ENCODE assay signal across 2 cellular contexts in genomic region chr19:45771331-45771933, GRCh38.
TF ChIP-seq lines count a peak whose summit lies in the region.

No MANE protein-coding gene starts in this region.

TF ChIP-seq in SK-N-SH, 30 proteins besides CTCF, POLR2A, EP300 and RAD21 (continued from another document):
- TF ChIP-seq ZBTB33 (IDR thresholded peaks at IDR 0.05; ENCODE audit: borderline replicate concordance, low read depth) (no peak), REST (IDR thresholded peaks at IDR 0.05; ENCODE audit: low read depth, low read length) (no peak), CHD2 (IDR thresholded peaks at IDR 0.05; ENCODE audit: low read length, partially characterized antibody) (no peak), IRF3 (IDR thresholded peaks at IDR 0.05; ENCODE audit: low read depth, low read length) (no peak), GABPA (IDR thresholded peaks at IDR 0.05; ENCODE audit: low read depth) (no peak)

TF ChIP-seq in SK-N-SH treated with all-trans-retinoic acid at 6 μM for 48 hours, 23 proteins besides CTCF, POLR2A, EP300 and RAD21 (continued from another document):
- no peak for TF ChIP-seq BACH2 (CRISPR knock-in tag; IDR thresholded peaks at IDR 0.05; ENCODE audit: borderline replicate concordance)
- TF ChIP-seq ZNF70 (CRISPR knock-in tag; IDR thresholded peaks at IDR 0.05), result no peak
- no peak for TF ChIP-seq CREB5 (CRISPR knock-in tag; IDR thresholded peaks at IDR 0.05; ENCODE audit: low read depth)
- no peak for TF ChIP-seq CSRNP3 (CRISPR knock-in tag; IDR thresholded peaks at IDR 0.05)
- no peak for TF ChIP-seq ZNF565 (CRISPR knock-in tag; conservative IDR thresholded peaks at IDR 0.05; ENCODE audit: low read depth)
- TF ChIP-seq POU6F1 (CRISPR knock-in tag; IDR thresholded peaks at IDR 0.05; ENCODE audit: borderline replicate concordance, low read depth), result no peak
- TF ChIP-seq TSHZ2 (CRISPR knock-in tag; IDR thresholded peaks at IDR 0.05), result no peak
- TF ChIP-seq ZFP30 (CRISPR knock-in tag; IDR thresholded peaks at IDR 0.05), result no peak
- no peak for TF ChIP-seq GLIS3 (CRISPR knock-in tag; IDR thresholded peaks at IDR 0.05)
- no peak for TF ChIP-seq TCF4 (CRISPR knock-in tag; IDR thresholded peaks at IDR 0.05; ENCODE audit: borderline replicate concordance)
TF ChIP-seq in SK-N-SH treated with all-trans-retinoic acid at 6 μM for 48 hours: peak in this region for 0.
